ENCODE assay signal across 1 cellular context in genomic region chr4:56705373-56705772, GRCh38.
TF ChIP-seq lines count a peak whose summit lies in the region.

No MANE protein-coding gene starts in this region.

TF ChIP-seq in HEK293, 187 proteins besides CTCF, POLR2A, EP300 and RAD21 (continued from another document):
- no peak for TF ChIP-seq ZNF280C (tag by site-specific recombination; IDR thresholded peaks at IDR 0.05)
- TF ChIP-seq GLIS1 (tag by site-specific recombination; IDR thresholded peaks at IDR 0.05) = no peak
